Comparison of ENCODE assay signal across 1 cellular context in the genomic region with DNA sequence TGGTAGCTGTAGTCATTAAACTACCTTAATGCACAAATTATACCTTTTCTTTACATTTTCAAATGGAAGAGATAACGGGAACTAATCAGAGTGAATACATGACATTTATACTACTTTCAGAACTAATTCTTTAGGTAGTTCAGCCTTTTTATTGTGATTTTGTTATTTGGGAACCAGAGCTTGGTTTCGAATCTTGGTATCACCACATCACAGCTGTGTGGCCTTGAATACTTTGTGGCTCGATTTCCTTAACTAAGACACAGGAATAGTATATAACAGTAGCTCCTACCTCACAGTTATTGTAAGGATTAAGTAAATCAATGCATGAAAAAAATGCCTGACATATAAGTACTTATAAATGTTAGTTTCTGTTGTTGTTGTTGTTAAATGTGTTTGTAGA.
TF ChIP-seq lines count a peak whose summit lies in the region.

No MANE protein-coding gene starts in this region.

TF ChIP-seq in GM12878, 131 proteins besides CTCF, POLR2A, EP300 and RAD21 (continued from another document):
- TF ChIP-seq, protein P1, sequence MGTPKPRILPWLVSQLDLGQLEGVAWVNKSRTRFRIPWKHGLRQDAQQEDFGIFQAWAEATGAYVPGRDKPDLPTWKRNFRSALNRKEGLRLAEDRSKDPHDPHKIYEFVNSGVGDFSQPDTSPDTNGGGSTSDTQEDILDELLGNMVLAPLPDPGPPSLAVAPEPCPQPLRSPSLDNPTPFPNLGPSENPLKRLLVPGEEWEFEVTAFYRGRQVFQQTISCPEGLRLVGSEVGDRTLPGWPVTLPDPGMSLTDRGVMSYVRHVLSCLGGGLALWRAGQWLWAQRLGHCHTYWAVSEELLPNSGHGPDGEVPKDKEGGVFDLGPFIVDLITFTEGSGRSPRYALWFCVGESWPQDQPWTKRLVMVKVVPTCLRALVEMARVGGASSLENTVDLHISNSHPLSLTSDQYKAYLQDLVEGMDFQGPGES (IDR thresholded peaks at IDR 0.05): no peak
- TF ChIP-seq MYB (IDR thresholded peaks at IDR 0.05; ENCODE audit: borderline replicate concordance, low read depth, low read length) (no peak), NFYA (IDR thresholded peaks at IDR 0.05; ENCODE audit: borderline replicate concordance, low read depth, low read length) (no peak), STAT3 (IDR thresholded peaks at IDR 0.05; ENCODE audit: low read depth, low read length) (no peak), HDAC6 (IDR thresholded peaks at IDR 0.05; ENCODE audit: unreplicated experiment) (no peak), SMARCA5 (IDR thresholded peaks at IDR 0.05) (no peak), NBN (IDR thresholded peaks at IDR 0.05) (no peak), POLR2AphosphoS2 (IDR thresholded peaks at IDR 0.05; ENCODE audit: low read depth, low read length) (no peak)
